Comparison of ENCODE assay signal across 10 cellular contexts in the genomic region with DNA sequence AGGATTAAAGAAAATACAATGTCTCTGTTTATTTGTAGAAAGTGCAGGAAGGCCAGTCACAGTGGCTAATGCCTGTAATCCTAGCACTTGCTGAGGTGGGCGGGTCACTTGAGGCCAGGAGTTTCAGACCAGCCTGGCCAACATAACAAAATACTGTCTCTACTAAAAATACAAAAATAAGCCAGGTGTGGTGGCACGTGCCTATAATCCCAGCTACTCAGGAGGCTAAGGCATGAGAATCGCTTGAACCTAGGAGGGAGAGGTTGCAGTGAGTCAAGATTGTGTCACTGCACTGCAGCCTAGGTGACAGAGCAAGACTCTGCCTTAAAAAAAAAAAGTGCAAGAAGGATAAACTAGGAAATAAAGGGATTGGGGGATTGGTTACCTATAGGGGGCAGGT. TPM values are rescaled to one million over a fixed set of nuclear protein-coding genes. Genes with fewer than 3 reads are reported as not detected.
A peak's percentile ranks its signal among the peaks of the same experiment; 100 is the strongest.
DNase-seq lines count a peak whose midpoint lies in the region; ATAC-seq and TF ChIP-seq lines count a peak whose summit lies in the region.
"Not testable (repeated sequence)": the region's sequence is repeated elsewhere in the genome, so short reads cannot be mapped to it uniquely, and the experiment has no call there.
"Had no signal": no experiment of that assay in that cellular context is flagged by ENCODE, and none has a peak within 500 bp of the region (broad histone marks: within the 10 kb centered on the region; RNA-seq: fewer than 3 reads in every experiment).

No MANE protein-coding gene starts in this region.

- not testable (repeated sequence) for H3K27me3 Mint-ChIP-seq in chondrocyte (ENCODE audit: low read depth); nephron (ENCODE audit: low read depth)

- not testable (repeated sequence) for H3K79me2 ChIP-seq in HCT116 (ENCODE audit: insufficient read depth, low read length)

- CTCF ChIA-PET in HCT116 (lab: Charles Lee): not testable (repeated sequence)

- not testable (repeated sequence) for H3K36me3 ChIP-seq in HCT116 (ENCODE audit: control insufficient read depth in 1 of 2, insufficient read depth in 2 of 2, low read length in 2 of 2); WERI-Rb-1; heart left ventricle; subcutaneous abdominal adipose tissue (ENCODE audit: control insufficient read depth in 5 of 5, insufficient read depth in 5 of 5, low read length in 5 of 5); upper lobe of right lung

- intact Hi-C loops in HCT116 (cut with micrococcal nuclease); upper lobe of right lung (cut with DNase I): not testable (repeated sequence)
- intact Hi-C loops in heart left ventricle (cut with DNase I): loop anchor here in 2 of 10 donors (10.0 kb wide), 1 partner anchor 116 kb away; a partner anchor contains a TSS

- H3K4me1 Mint-ChIP-seq in chondrocyte (ENCODE audit: low read depth) (peaks cover 61% of the 10 kb centered on the region), nephron (peaks cover 32% of the 10 kb centered on the region)

- H2AFZ ChIP-seq in HCT116 (ENCODE audit: low read depth, low read length, poor library complexity, severe bottlenecking): not testable (repeated sequence)

- TF ChIP-seq CTCF in HCT116 (IDR thresholded peaks at IDR 0.05 in 2 of 3, conservative IDR thresholded peaks at IDR 0.05 in 1 of 3; ENCODE audit: borderline replicate concordance in 1 of 3, insufficient read depth in 1 of 3, low read depth in 2 of 3, low read length in 2 of 3); WERI-Rb-1 (IDR thresholded peaks at IDR 0.05; ENCODE audit: low read depth, low read length); chondrocyte (IDR thresholded peaks at IDR 0.05); heart left ventricle (IDR thresholded peaks at IDR 0.05); nephron (IDR thresholded peaks at IDR 0.05; ENCODE audit: unreplicated experiment in 3 of 3); upper lobe of right lung (IDR thresholded peaks at IDR 0.05): not testable (repeated sequence)

- WGBS in heart left ventricle, 4 donors: 84 to 89% (median 87%) methylated on average over 3 of the region's 3 CpGs

- not testable (repeated sequence) for TF ChIP-seq RAD21 in HCT116 (IDR thresholded peaks at IDR 0.05; ENCODE audit: low read depth)

- H3K27me3 ChIP-seq in HCT116 (ENCODE audit: insufficient read depth, low read length); WERI-Rb-1 (ENCODE audit: insufficient read depth, low read depth, severe bottlenecking); heart left ventricle; subcutaneous abdominal adipose tissue (ENCODE audit: control insufficient read depth in 5 of 5, insufficient read depth in 4 of 5, low read length in 5 of 5); upper lobe of right lung: not testable (repeated sequence)

- ATAC-seq in HCT116: peak; percentile 72
- not testable (repeated sequence) for ATAC-seq in heart left ventricle, upper lobe of right lung

- TF ChIP-seq POLR2A in HCT116 (IDR thresholded peaks at IDR 0.05; ENCODE audit: borderline replicate concordance, extremely low read depth, insufficient read depth, insufficient read length); heart left ventricle (IDR thresholded peaks at IDR 0.05): not testable (repeated sequence)

- H3K9me3 Mint-ChIP-seq in chondrocyte (ENCODE audit: low read depth); nephron: not testable (repeated sequence)

- H3K27ac ChIP-seq in HCT116 (ENCODE audit: low read depth, low read length); WERI-Rb-1: not testable (repeated sequence)
- H3K27ac ChIP-seq in heart left ventricle (peak overlapping the region in 10 of 12 donors; percentile 22 to 73 (median 46)), subcutaneous abdominal adipose tissue (ENCODE audit: low read depth, low read length) (peak overlapping the region; percentile 89), upper lobe of right lung (peak overlapping the region; percentile 11)

- RAD21 ChIA-PET in HCT116 (lab: Charles Lee; ENCODE audit: low non-redundant PET in 1 of 2, low total read pairs in 2 of 2, uncharacterized antibody in 2 of 2, unreplicated experiment in 2 of 2): interaction anchor here in 1 of 2 experiments (0.7 kb wide), 1 partner anchor 61 kb away, joined by 3 read pairs; no protein-coding TSS in a partner anchor

- H3K4me3 ChIP-seq in HCT116 (replicated peaks in 1 of 2; ENCODE audit: low read depth in 1 of 2, low read length in 2 of 2); WERI-Rb-1 (ENCODE audit: low read depth, low read length); heart left ventricle; subcutaneous abdominal adipose tissue (ENCODE audit: low read depth in 1 of 5, low read length in 5 of 5); upper lobe of right lung: not testable (repeated sequence)

- BruUV-seq in HCT116 (replicated peaks; lab: Mats Ljungman, UMichigan): not testable (repeated sequence)

- peak overlapping the region; percentile 90 for H3K27ac Mint-ChIP-seq in chondrocyte (ENCODE audit: unreplicated experiment)
- peak overlapping the region in 2 of 3 experiments; percentile 1 to 81 for H3K27ac Mint-ChIP-seq in nephron

- DNase-seq in HCT116 (ENCODE audit: low read depth, low spot score); chondrocyte (ENCODE audit: low spot score); heart left ventricle; upper lobe of right lung: not testable (repeated sequence)
- peak; percentile 68 for DNase-seq in WERI-Rb-1

- H3K9me2 ChIP-seq in HCT116 (ENCODE audit: insufficient read depth): not testable (repeated sequence)

- H3K4me3 Mint-ChIP-seq in chondrocyte (ENCODE audit: unreplicated experiment); nephron: not testable (repeated sequence)

- H3K4me1 ChIP-seq in HCT116 (ENCODE audit: control insufficient read depth in 1 of 2, insufficient read depth in 2 of 2, low read length in 2 of 2) (peaks cover 24 to 62% of the 10 kb centered on the region in 2 experiments), heart left ventricle (peaks cover 0 to 37% (median 21%) of the 10 kb centered on the region in 12 donors), subcutaneous abdominal adipose tissue (ENCODE audit: control insufficient read depth in 5 of 5, insufficient read depth in 5 of 5, low read length in 5 of 5) (peaks cover 10 to 45% (median 32%) of the 10 kb centered on the region in 5 donors), upper lobe of right lung (peaks cover 20% of the 10 kb centered on the region)

- H3K4me2 ChIP-seq in HCT116 (ENCODE audit: low read length): peak overlapping the region; percentile 20

- not testable (repeated sequence) for H4K20me1 ChIP-seq in HCT116 (ENCODE audit: insufficient read depth)

- peak overlapping the region; percentile 32 for H3K9ac ChIP-seq in HCT116 (ENCODE audit: low read length)
- H3K9ac ChIP-seq in subcutaneous abdominal adipose tissue (ENCODE audit: low read length in 5 of 5): not testable (repeated sequence)

- POLR2A ChIA-PET in HCT116 (lab: Charles Lee): interaction anchor here (0.7 kb wide), 1 partner anchor 1363 kb away, joined by 3 read pairs; no protein-coding TSS in a partner anchor

- not testable (repeated sequence) for H3K9me3 ChIP-seq in HCT116 (ENCODE audit: control insufficient read depth in 1 of 2, insufficient read depth in 1 of 2, low read depth in 1 of 2, low read length in 2 of 2); WERI-Rb-1 (ENCODE audit: severe bottlenecking); heart left ventricle; subcutaneous abdominal adipose tissue (ENCODE audit: control insufficient read depth in 5 of 5, low read length in 5 of 5); upper lobe of right lung

- H3K36me3 Mint-ChIP-seq in chondrocyte (ENCODE audit: low read depth); nephron (ENCODE audit: low read depth): not testable (repeated sequence)

TF ChIP-seq in HCT116, 20 proteins besides CTCF, POLR2A, EP300 and RAD21:
- TF ChIP-seq POLR2AphosphoS5 (IDR thresholded peaks at IDR 0.05; ENCODE audit: low read depth, low read length): 0 out of 2 replicates have a peak, but pooled peaks have one; percentile 17

RNA-seq across cellular contexts. Expression of a gene that starts 10.2 kb away (rescaled TPM):
- total RNA-seq in HCT116 (2021; ENCODE audit: unreplicated experiment): 448 TPM
- 582 and 667 TPM in 2 replicates for polyA plus RNA-seq in HCT116 (2012)
- 0.54 to 0.65 TPM in 2 of 3 replicates, not detected in the other for total RNA-seq in chondrocyte
- total RNA-seq in heart left ventricle: 100 to 1,000 TPM in 1 of 9 donors, 10 to 100 TPM in 8; 21.2 to 189 (median 37.9) TPM
- polyA plus RNA-seq in heart left ventricle: 100 to 1,000 TPM in 1 of 2 donors, 10 to 100 TPM in 1; 86.1 to 123 TPM
- total RNA-seq in upper lobe of right lung: 155 TPM
- total RNA-seq: CD8-positive, alpha-beta T cell; G401; H7 had no signal

RNA-seq across cellular contexts. Expression of a gene that starts 20.1 kb away (rescaled TPM):
- 61.1 TPM for total RNA-seq in HCT116 (2021; ENCODE audit: unreplicated experiment)
- 120 and 159 TPM in 2 replicates for polyA plus RNA-seq in HCT116 (2012)
- total RNA-seq in chondrocyte: 1.2 to 2.2 TPM (median 1.5 TPM) in 3 replicates
- total RNA-seq in heart left ventricle: 10 to 100 TPM in 8 of 9 donors, 1 to 10 TPM in 1; 8.2 to 44.7 (median 17.2) TPM
- polyA plus RNA-seq in heart left ventricle: 10 to 100 TPM; 18.5 to 36.7 TPM
- total RNA-seq in upper lobe of right lung: 17.2 TPM
- total RNA-seq: CD8-positive, alpha-beta T cell had no signal

RNA-seq across cellular contexts. Expression of a gene that starts 21.0 kb away (rescaled TPM):
- total RNA-seq in HCT116 (2021; ENCODE audit: unreplicated experiment): 8.3 TPM
- 16.8 and 19.6 TPM in 2 replicates for polyA plus RNA-seq in HCT116 (2012)
- total RNA-seq in chondrocyte: 0.31 to 0.92 TPM (median 0.40 TPM) in 3 replicates
- total RNA-seq in heart left ventricle: 10 to 100 TPM; 22.7 to 93.0 (median 34.3) TPM
- 10 to 100 TPM; 15.8 to 30.9 TPM for polyA plus RNA-seq in heart left ventricle
- 86.3 TPM for total RNA-seq in upper lobe of right lung

RNA-seq across cellular contexts. Expression of a gene that starts 41.6 kb away (rescaled TPM):
- total RNA-seq in HCT116 (2021; ENCODE audit: unreplicated experiment): 2.7 TPM
- polyA plus RNA-seq in HCT116 (2012): 10.4 and 12.6 TPM in 2 replicates
- not detected in 3 replicates for total RNA-seq in chondrocyte
- not detected for total RNA-seq in heart left ventricle
- not detected for polyA plus RNA-seq in heart left ventricle
- total RNA-seq in upper lobe of right lung: not detected
- total RNA-seq: CD8-positive, alpha-beta T cell; G401; H7 had no signal

Comparison
In these comparisons a context has a peak if more than half of its experiments do, and no peak if none do; other contexts are left out.
1. RNA of a gene that starts 10.2 kb away (total RNA-seq): 448 TPM in HCT116 (single experiment), 155 TPM in upper lobe of right lung (single experiment) and 21.2 to 189 TPM in heart left ventricle; 0.54 to 0.65 TPM in chondrocyte; every median in the first group is over 10 times any median in the second.